1 cellular context compared by ENCODE assay signal in genomic region chr1:214396319-214396718, GRCh38.
TF ChIP-seq lines count a peak whose summit lies in the region.

No MANE protein-coding gene starts in this region.

TF ChIP-seq in HEK293, 187 proteins besides CTCF, POLR2A, EP300 and RAD21 (continued from another document):
- TF ChIP-seq PRDM10 (tag by site-specific recombination; IDR thresholded peaks at IDR 0.05) (0 out of 2 replicates have a peak, but pooled peaks have one; percentile 20), ZNF514 (tag by site-specific recombination; IDR thresholded peaks at IDR 0.05) (no peak), ZNF24 (tag by site-specific recombination; IDR thresholded peaks at IDR 0.05) (no peak), MYNN (tag by site-specific recombination; IDR thresholded peaks at IDR 0.05; ENCODE audit: borderline replicate concordance) (no peak), PRDM6 (tag by site-specific recombination; IDR thresholded peaks at IDR 0.05) (peak; percentile 80), ZNF776 (tag by site-specific recombination; IDR thresholded peaks at IDR 0.05; ENCODE audit: borderline replicate concordance) (no peak), ZNF366 (tag by site-specific recombination; conservative IDR thresholded peaks at IDR 0.05) (0 out of 2 replicates have a peak, but pooled peaks have one; percentile 42), ZNF76 (tag by site-specific recombination; IDR thresholded peaks at IDR 0.05; ENCODE audit: borderline replicate concordance, low read depth) (no peak), ZBTB48 (tag by site-specific recombination; IDR thresholded peaks at IDR 0.05) (no peak), ZNF692 (tag by site-specific recombination; IDR thresholded peaks at IDR 0.05) (peak; percentile 39; the same call in 1 of the 2 replicates), ZNF10 (tag by site-specific recombination; IDR thresholded peaks at IDR 0.05) (peak; percentile 75; the same call in 1 of the 2 replicates), ZXDB (tag by site-specific recombination; IDR thresholded peaks at IDR 0.05) (peak; percentile 68), ZNF354C (tag by site-specific recombination; IDR thresholded peaks at IDR 0.05; ENCODE audit: borderline replicate concordance, low read depth) (no peak)
